Comparison of ENCODE assay signal across 10 cellular contexts in genomic region chr2:65390134-65390533, GRCh38. TPM values are rescaled to one million over a fixed set of nuclear protein-coding genes. Genes with fewer than 3 reads are reported as not detected.
DNase-seq lines count a peak whose midpoint lies in the region; ATAC-seq and TF ChIP-seq lines count a peak whose summit lies in the region.
"Had no signal": no experiment of that assay in that cellular context is flagged by ENCODE, and none has a peak within 500 bp of the region (broad histone marks: within the 10 kb centered on the region; RNA-seq: fewer than 3 reads in every experiment).

No MANE protein-coding gene starts in this region.

- H3K4me1 ChIP-seq in foreskin keratinocyte = peaks cover 40% of the 10 kb centered on the region
- H3K4me1 ChIP-seq in Caco-2 = peaks cover 4% of the 10 kb centered on the region
- H3K4me1 ChIP-seq: uterus had no signal

- no peaks in the 10 kb centered on the region for H3K27me3 Mint-ChIP-seq in Caco-2 (ENCODE audit: insufficient read depth, unreplicated experiment)

- DNase-seq in foreskin keratinocyte (no peak), SIG-M5 (lab: John Stamatoyannopoulos, UW) (no peak), Caco-2 (no peak), NCI-H82 treated with DMSO at 0.1 percent for 48 hours (lab: John Stamatoyannopoulos, UW; ENCODE audit: unreplicated experiment) (no peak), globus pallidus (ENCODE audit: low spot score) (no peak)

- intact Hi-C loops in Caco-2 (cut with micrococcal nuclease; ENCODE audit: unreplicated experiment) = no loop called here

- no peaks in the 10 kb centered on the region for H3K27me3 ChIP-seq in foreskin keratinocyte
- no peaks in the 10 kb centered on the region for H3K27me3 ChIP-seq in Caco-2 (replicated peaks; ENCODE audit: control insufficient read depth, insufficient read depth, low read length)
- H3K27me3 ChIP-seq: neutrophil, uterus had no signal

- no peak overlapping the region for H3K4me3 Mint-ChIP-seq in Caco-2 (ENCODE audit: unreplicated experiment)

- peaks cover 13% of the 10 kb centered on the region for H3K36me3 Mint-ChIP-seq in Caco-2 (ENCODE audit: insufficient read depth, unreplicated experiment)

- no peak overlapping the region for H3K27ac Mint-ChIP-seq in Caco-2 (ENCODE audit: unreplicated experiment)

- no TSS peak for BruUV-seq in Caco-2 (replicated peaks; lab: Mats Ljungman, UMichigan)

- CTCF ChIA-PET in Caco-2 (lab: Charles Lee) = no interaction called here

- H3K9me3 Mint-ChIP-seq in Caco-2 (ENCODE audit: unreplicated experiment) = no peaks in the 10 kb centered on the region

- H3K36me3 ChIP-seq in Caco-2 (ENCODE audit: control insufficient read depth, insufficient read depth, low read length) = no peaks in the 10 kb centered on the region
- H3K36me3 ChIP-seq: neutrophil, uterus had no signal

- peak overlapping the region; percentile 25 for H3K27ac ChIP-seq in foreskin keratinocyte
- H3K27ac ChIP-seq: neutrophil, uterus had no signal

- no peaks in the 10 kb centered on the region for H3K9me3 ChIP-seq in Caco-2
- H3K9me3 ChIP-seq: neutrophil, uterus had no signal

- POLR2A ChIA-PET in Caco-2 (lab: Charles Lee) = no interaction called here

- H3K4me1 Mint-ChIP-seq in Caco-2 (ENCODE audit: low read depth, unreplicated experiment) = peaks cover 2% of the 10 kb centered on the region

- no peak for TF ChIP-seq CTCF in foreskin keratinocyte (conservative IDR thresholded peaks at IDR 0.05)
- TF ChIP-seq CTCF in Caco-2 (IDR thresholded peaks at IDR 0.05; ENCODE audit: insufficient read depth in 1 of 2, low read depth in 1 of 2, low read length in 1 of 2, severe bottlenecking in 1 of 2, unreplicated experiment in 1 of 2) = no peak

- ATAC-seq in GM18498 (IDR thresholded peaks at IDR 0.05; ENCODE audit: unreplicated experiment) (peak; percentile 73), GM19467 (IDR thresholded peaks at IDR 0.05; ENCODE audit: unreplicated experiment) (peak; percentile 59), HG03280 (IDR thresholded peaks at IDR 0.05; ENCODE audit: unreplicated experiment) (peak; percentile 82), foreskin keratinocyte (no peak)

- no peak overlapping the region for H3K4me3 ChIP-seq in Caco-2 (ENCODE audit: low read depth, low read length)
- H3K4me3 ChIP-seq: uterus had no signal

RNA-seq across cellular contexts. Expression of gene SPRED2, which starts 42.3 kb away (rescaled TPM):
- total RNA-seq in foreskin keratinocyte (29.0 and 32.0 TPM in 2 replicates), Caco-2 (2022) (49.9 and 55.3 TPM in 2 replicates)
- polyA plus RNA-seq in foreskin keratinocyte = 14.0 and 16.6 TPM in 2 replicates
